Comparison of ENCODE assay signal across 8 cellular contexts in the genomic region with DNA sequence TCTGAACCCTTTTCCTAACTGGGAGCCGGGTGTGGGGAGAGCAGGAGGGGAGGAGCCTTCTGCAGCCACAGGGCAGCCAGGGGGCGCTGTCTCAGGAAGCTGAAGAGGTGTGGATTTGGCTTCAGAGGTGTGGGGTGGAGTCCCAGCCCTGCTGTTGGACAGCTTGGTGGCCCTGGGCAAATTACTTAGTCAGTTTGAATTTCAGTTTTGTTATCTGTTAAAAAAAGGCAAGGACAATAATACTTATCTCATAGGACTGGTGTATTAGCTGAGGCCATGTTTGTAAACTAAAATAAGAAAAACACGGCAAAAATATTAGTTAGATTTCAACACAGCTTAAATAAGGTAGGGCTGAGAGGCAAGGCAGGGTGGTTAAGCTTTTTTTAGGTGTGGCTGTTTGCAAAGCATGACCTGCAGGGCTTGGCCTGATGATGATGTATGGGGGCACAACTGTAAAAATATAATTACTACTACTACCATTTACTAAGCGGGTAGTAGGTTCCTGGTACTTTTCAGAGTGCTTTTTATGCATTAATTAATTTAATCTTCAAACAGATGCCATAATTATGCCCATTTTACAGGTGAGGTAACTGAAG.
DNase-seq lines count a peak whose midpoint lies in the region; ATAC-seq and TF ChIP-seq lines count a peak whose summit lies in the region.

No MANE protein-coding gene starts in this region.

- intact Hi-C loops in Caco-2 (cut with micrococcal nuclease; ENCODE audit: unreplicated experiment) = loop anchor here (1.0 kb wide), 4 partner anchors 22 to 113 kb away; no protein-coding TSS in a partner anchor

- DNase-seq in Caco-2 = peak; percentile 87 to 91
- DNase-seq in NOMO-1 treated with dmso at 0.1 percent for 144 hours (lab: John Stamatoyannopoulos, UW; ENCODE audit: unreplicated experiment) = peak; percentile 44
- DNase-seq in activated T-cell treated with anti-CD3 and anti-CD28 coated beads, Interleukin-2, amount 50 U/mL, for 4 hours = peak; percentile 22
- peak; percentile 46 for DNase-seq in fibroblast of peridontal ligament (ENCODE audit: extremely low read depth)
- DNase-seq in nephron progenitor cell = peak; percentile 86
- peak; percentile 83 for DNase-seq in type B pancreatic cell (ENCODE audit: extremely low spot score, unreplicated experiment)

- H3K27me3 Mint-ChIP-seq in Caco-2 (ENCODE audit: insufficient read depth, unreplicated experiment) (no peaks in the 10 kb centered on the region), nephron progenitor cell (ENCODE audit: low read depth, poor library complexity) (peaks cover 21% of the 10 kb centered on the region), type B pancreatic cell (peaks cover 3% of the 10 kb centered on the region)
- peaks cover 14% of the 10 kb centered on the region for H3K27me3 Mint-ChIP-seq in activated T-cell treated with anti-CD3 and anti-CD28 coated beads, Interleukin-2, amount 50 U/mL, for 4 hours (ENCODE audit: low read depth)

- ATAC-seq in GM19452 (IDR thresholded peaks at IDR 0.05; ENCODE audit: unreplicated experiment) (peak; percentile 64), HG03565 (IDR thresholded peaks at IDR 0.05; ENCODE audit: unreplicated experiment) (peak; percentile 73)
- peak; percentile 66 to 70 for ATAC-seq in activated T-cell treated with anti-CD3 and anti-CD28 coated beads, Interleukin-2, amount 50 U/mL, for 4 hours

- CTCF ChIA-PET in Caco-2 (lab: Charles Lee) = interaction anchor here (0.8 to 2.6 kb wide), 18 partner anchors 9 to 135 kb away, joined by 3 to 46 read pairs (median 6); a partner anchor contains a TSS

- H3K4me1 Mint-ChIP-seq in Caco-2 (ENCODE audit: low read depth, unreplicated experiment) = peaks cover 18% of the 10 kb centered on the region
- H3K4me1 Mint-ChIP-seq in activated T-cell treated with anti-CD3 and anti-CD28 coated beads, Interleukin-2, amount 50 U/mL, for 4 hours (ENCODE audit: low read depth) = peaks cover 5% of the 10 kb centered on the region
- H3K4me1 Mint-ChIP-seq in nephron progenitor cell = peaks cover 84% of the 10 kb centered on the region
- H3K4me1 Mint-ChIP-seq in type B pancreatic cell (ENCODE audit: unreplicated experiment) = peaks cover 79% of the 10 kb centered on the region

- H3K4me3 Mint-ChIP-seq in Caco-2 (ENCODE audit: unreplicated experiment) (peak overlapping the region; percentile 59), nephron progenitor cell (peak overlapping the region; percentile 57), type B pancreatic cell (peak overlapping the region; percentile 69)
- no peak overlapping the region for H3K4me3 Mint-ChIP-seq in activated T-cell treated with anti-CD3 and anti-CD28 coated beads, Interleukin-2, amount 50 U/mL, for 4 hours

- H3K27me3 ChIP-seq in Caco-2 (replicated peaks; ENCODE audit: control insufficient read depth, insufficient read depth, low read length) = no peaks in the 10 kb centered on the region

- no peaks in the 10 kb centered on the region for H3K9me3 Mint-ChIP-seq in Caco-2 (ENCODE audit: unreplicated experiment)
- H3K9me3 Mint-ChIP-seq in activated T-cell treated with anti-CD3 and anti-CD28 coated beads, Interleukin-2, amount 50 U/mL, for 4 hours = no peaks in the 10 kb centered on the region
- H3K9me3 Mint-ChIP-seq in nephron progenitor cell = no peaks in the 10 kb centered on the region
- H3K9me3 Mint-ChIP-seq in type B pancreatic cell = no peaks in the 10 kb centered on the region

- H3K27ac Mint-ChIP-seq in Caco-2 (ENCODE audit: unreplicated experiment) = no peak overlapping the region
- H3K27ac Mint-ChIP-seq in nephron progenitor cell = no peak overlapping the region
- peak overlapping the region; percentile 86 for H3K27ac Mint-ChIP-seq in type B pancreatic cell

- H3K36me3 Mint-ChIP-seq in Caco-2 (ENCODE audit: insufficient read depth, unreplicated experiment) (no peaks in the 10 kb centered on the region), nephron progenitor cell (ENCODE audit: low read depth) (no peaks in the 10 kb centered on the region), type B pancreatic cell (peaks cover 18% of the 10 kb centered on the region)
- H3K36me3 Mint-ChIP-seq in activated T-cell treated with anti-CD3 and anti-CD28 coated beads, Interleukin-2, amount 50 U/mL, for 4 hours (ENCODE audit: insufficient read depth) = no peaks in the 10 kb centered on the region

- no peaks in the 10 kb centered on the region for H3K36me3 ChIP-seq in Caco-2 (ENCODE audit: control insufficient read depth, insufficient read depth, low read length)

- H3K4me1 ChIP-seq in Caco-2 = peaks cover 19% of the 10 kb centered on the region

- H3K9me3 ChIP-seq in Caco-2 = no peaks in the 10 kb centered on the region

- POLR2A ChIA-PET in Caco-2 (lab: Charles Lee) = interaction anchor here (0.8 kb wide), 1 partner anchor 46 kb away, joined by 5 read pairs; no protein-coding TSS in a partner anchor

- no peak overlapping the region for H3K4me3 ChIP-seq in Caco-2 (ENCODE audit: low read depth, low read length)

- BruUV-seq in Caco-2 (replicated peaks; lab: Mats Ljungman, UMichigan) = no TSS peak

- TF ChIP-seq CTCF in Caco-2 (IDR thresholded peaks at IDR 0.05; ENCODE audit: insufficient read depth in 1 of 2, low read depth in 1 of 2, low read length in 1 of 2, severe bottlenecking in 1 of 2, unreplicated experiment in 1 of 2) = peak; percentile 74 to 93
- peak; percentile 85 for TF ChIP-seq CTCF in nephron progenitor cell (IDR thresholded peaks at IDR 0.05)
- peak; percentile 90 for TF ChIP-seq CTCF in type B pancreatic cell (conservative IDR thresholded peaks at IDR 0.05)

Comparison
In these comparisons a context has a peak if more than half of its experiments do, and no peak if none do; other contexts are left out.
1. DNase-seq: peak in every context shown above with its lines; median percentile 89 in Caco-2; 86 in nephron progenitor cell; 83 in type B pancreatic cell; 46 in fibroblast of peridontal ligament; 44 in NOMO-1 treated with dmso at 0.1 percent for 144 hours; 22 in activated T-cell treated with anti-CD3 and anti-CD28 coated beads, Interleukin-2, amount 50 U/mL, for 4 hours.